1 cellular context compared by ENCODE assay signal in genomic region chr1:94126651-94127050, GRCh38.
TF ChIP-seq lines count a peak whose summit lies in the region.

No MANE protein-coding gene starts in this region.

TF ChIP-seq in HepG2, 621 proteins besides CTCF, POLR2A, EP300 and RAD21 (continued from another document):
- no peak for TF ChIP-seq ZNF256 (CRISPR knock-in tag; conservative IDR thresholded peaks at IDR 0.05)
- TF ChIP-seq POLR2AphosphoS2 (IDR thresholded peaks at IDR 0.05; ENCODE audit: low read depth, low read length): no peak
- TF ChIP-seq CBX5 (CRISPR knock-in tag; IDR thresholded peaks at IDR 0.05; ENCODE audit: borderline replicate concordance): no peak
- no peak for TF ChIP-seq U2AF1 (optimal IDR thresholded peaks at IDR 0.05; ENCODE audit: low read depth, low read length)
- TF ChIP-seq NFYB (CRISPR knock-in tag; IDR thresholded peaks at IDR 0.05): no peak
- TF ChIP-seq, protein P1, sequence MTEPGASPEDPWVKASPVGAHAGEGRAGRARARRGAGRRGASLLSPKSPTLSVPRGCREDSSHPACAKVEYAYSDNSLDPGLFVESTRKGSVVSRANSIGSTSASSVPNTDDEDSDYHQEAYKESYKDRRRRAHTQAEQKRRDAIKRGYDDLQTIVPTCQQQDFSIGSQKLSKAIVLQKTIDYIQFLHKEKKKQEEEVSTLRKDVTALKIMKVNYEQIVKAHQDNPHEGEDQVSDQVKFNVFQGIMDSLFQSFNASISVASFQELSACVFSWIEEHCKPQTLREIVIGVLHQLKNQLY (CRISPR knock-in tag; IDR thresholded peaks at IDR 0.05): no peak
- TF ChIP-seq, protein P2, sequence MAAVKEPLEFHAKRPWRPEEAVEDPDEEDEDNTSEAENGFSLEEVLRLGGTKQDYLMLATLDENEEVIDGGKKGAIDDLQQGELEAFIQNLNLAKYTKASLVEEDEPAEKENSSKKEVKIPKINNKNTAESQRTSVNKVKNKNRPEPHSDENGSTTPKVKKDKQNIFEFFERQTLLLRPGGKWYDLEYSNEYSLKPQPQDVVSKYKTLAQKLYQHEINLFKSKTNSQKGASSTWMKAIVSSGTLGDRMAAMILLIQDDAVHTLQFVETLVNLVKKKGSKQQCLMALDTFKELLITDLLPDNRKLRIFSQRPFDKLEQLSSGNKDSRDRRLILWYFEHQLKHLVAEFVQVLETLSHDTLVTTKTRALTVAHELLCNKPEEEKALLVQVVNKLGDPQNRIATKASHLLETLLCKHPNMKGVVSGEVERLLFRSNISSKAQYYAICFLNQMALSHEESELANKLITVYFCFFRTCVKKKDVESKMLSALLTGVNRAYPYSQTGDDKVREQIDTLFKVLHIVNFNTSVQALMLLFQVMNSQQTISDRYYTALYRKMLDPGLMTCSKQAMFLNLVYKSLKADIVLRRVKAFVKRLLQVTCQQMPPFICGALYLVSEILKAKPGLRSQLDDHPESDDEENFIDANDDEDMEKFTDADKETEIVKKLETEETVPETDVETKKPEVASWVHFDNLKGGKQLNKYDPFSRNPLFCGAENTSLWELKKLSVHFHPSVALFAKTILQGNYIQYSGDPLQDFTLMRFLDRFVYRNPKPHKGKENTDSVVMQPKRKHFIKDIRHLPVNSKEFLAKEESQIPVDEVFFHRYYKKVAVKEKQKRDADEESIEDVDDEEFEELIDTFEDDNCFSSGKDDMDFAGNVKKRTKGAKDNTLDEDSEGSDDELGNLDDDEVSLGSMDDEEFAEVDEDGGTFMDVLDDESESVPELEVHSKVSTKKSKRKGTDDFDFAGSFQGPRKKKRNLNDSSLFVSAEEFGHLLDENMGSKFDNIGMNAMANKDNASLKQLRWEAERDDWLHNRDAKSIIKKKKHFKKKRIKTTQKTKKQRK (IDR thresholded peaks at IDR 0.05; ENCODE audit: low read length): no peak
- no peak for TF ChIP-seq ATRX (CRISPR knock-in tag; IDR thresholded peaks at IDR 0.05; ENCODE audit: borderline replicate concordance)
- TF ChIP-seq TAF1 (CRISPR knock-in tag; IDR thresholded peaks at IDR 0.05): no peak
- TF ChIP-seq SP1 (IDR thresholded peaks at IDR 0.05): no peak
- no peak for TF ChIP-seq SP1 (CRISPR knock-in tag; IDR thresholded peaks at IDR 0.05)
- TF ChIP-seq SPEN (CRISPR knock-in tag; IDR thresholded peaks at IDR 0.05; ENCODE audit: low read depth): no peak
- no peak for TF ChIP-seq ZNF703 (CRISPR knock-in tag; IDR thresholded peaks at IDR 0.05; ENCODE audit: borderline replicate concordance)
- no peak for TF ChIP-seq ZNF501 (CRISPR knock-in tag; IDR thresholded peaks at IDR 0.05)
